In genomic region chr1:207097871-207098324, GRCh38 we compare ENCODE assay signal across 11 cellular contexts. TPM values are rescaled to one million over a fixed set of nuclear protein-coding genes. Genes with fewer than 3 reads are reported as not detected.
DNase-seq lines count a peak whose midpoint lies in the region; ATAC-seq and TF ChIP-seq lines count a peak whose summit lies in the region.
"Had no signal": no experiment of that assay in that cellular context is flagged by ENCODE, and none has a peak within 500 bp of the region (broad histone marks: within the 10 kb centered on the region; RNA-seq: fewer than 3 reads in every experiment).

No MANE protein-coding gene starts in this region.

- CTCF ChIA-PET in activated CD4-positive, alpha-beta memory T cell treated with anti-CD3 and anti-CD28 coated beads, Interleukin-2, amount 10 ng/mL, durations not matched to agents 7 days and 5 days (lab: Charles Lee), result interaction anchor here (0.7 to 1.1 kb wide), 3 partner anchors 14 to 307 kb away, joined by 3 to 4 read pairs (median 3); no protein-coding TSS in a partner anchor

- DNase-seq in natural killer cell treated with Interleukin-12 subunit alpha and Interleukin-12 subunit beta and Interleukin-15 and Interleukin-18, amount 100 ng/mL, for 72 hours (ENCODE audit: low spot score), result no peak
- no peak for DNase-seq in natural killer cell
- peak; percentile 31 for DNase-seq in activated CD4-positive, alpha-beta memory T cell treated with anti-CD3 and anti-CD28 coated beads, Interleukin-2, amount 10 ng/mL, durations not matched to agents 7 days and 5 days
- DNase-seq in uterus, result no peak
- DNase-seq in NCI-H748 (lab: John Stamatoyannopoulos, UW; ENCODE audit: unreplicated experiment), result no peak
- DNase-seq in 8988T, result no peak

- no peak overlapping the region for H3K27ac ChIP-seq in uterus

- no peaks in the 10 kb centered on the region for H3K36me3 Mint-ChIP-seq in natural killer cell treated with Interleukin-12 subunit alpha and Interleukin-12 subunit beta and Interleukin-15 and Interleukin-18, amount 100 ng/mL, for 72 hours
- no peaks in the 10 kb centered on the region for H3K36me3 Mint-ChIP-seq in natural killer cell
- peaks cover 16% of the 10 kb centered on the region for H3K36me3 Mint-ChIP-seq in activated CD4-positive, alpha-beta memory T cell treated with anti-CD3 and anti-CD28 coated beads, Interleukin-2, amount 10 ng/mL, durations not matched to agents 7 days and 5 days (ENCODE audit: low read depth)
- no peaks in the 10 kb centered on the region for H3K36me3 Mint-ChIP-seq in stimulated activated naive CD8-positive, alpha-beta T cell treated with anti-CD3 and anti-CD28 coated beads, Interleukin-15, Interleukin-2, amounts not matched to agents 100 ng/mL and 50 ng/mL, for 24 hours (ENCODE audit: low read depth)
- H3K36me3 Mint-ChIP-seq: memory B cell had no signal

- no peak for TF ChIP-seq CTCF in natural killer cell (IDR thresholded peaks at IDR 0.05)
- no peak for TF ChIP-seq CTCF in uterus (IDR thresholded peaks at IDR 0.05)

- H3K4me3 Mint-ChIP-seq in natural killer cell treated with Interleukin-12 subunit alpha and Interleukin-12 subunit beta and Interleukin-15 and Interleukin-18, amount 100 ng/mL, for 72 hours, result peak overlapping the region; percentile 7
- H3K4me3 Mint-ChIP-seq in natural killer cell, result no peak overlapping the region
- H3K4me3 Mint-ChIP-seq in activated CD4-positive, alpha-beta memory T cell treated with anti-CD3 and anti-CD28 coated beads, Interleukin-2, amount 10 ng/mL, durations not matched to agents 7 days and 5 days, result no peak overlapping the region
- H3K4me3 Mint-ChIP-seq in stimulated activated naive CD8-positive, alpha-beta T cell treated with anti-CD3 and anti-CD28 coated beads, Interleukin-15, Interleukin-2, amounts not matched to agents 100 ng/mL and 50 ng/mL, for 24 hours, result no peak overlapping the region
- H3K4me3 Mint-ChIP-seq: memory B cell had no signal

- peaks cover 27 to 49% of the 10 kb centered on the region in 2 donors for H3K27me3 Mint-ChIP-seq in natural killer cell treated with Interleukin-12 subunit alpha and Interleukin-12 subunit beta and Interleukin-15 and Interleukin-18, amount 100 ng/mL, for 72 hours
- H3K27me3 Mint-ChIP-seq in natural killer cell (ENCODE audit: low read depth in 2 of 2), result peaks cover 23 to 40% of the 10 kb centered on the region in 2 donors
- peaks cover 13% of the 10 kb centered on the region for H3K27me3 Mint-ChIP-seq in activated CD4-positive, alpha-beta memory T cell treated with anti-CD3 and anti-CD28 coated beads, Interleukin-2, amount 10 ng/mL, durations not matched to agents 7 days and 5 days
- H3K27me3 Mint-ChIP-seq in stimulated activated naive CD8-positive, alpha-beta T cell treated with anti-CD3 and anti-CD28 coated beads, Interleukin-15, Interleukin-2, amounts not matched to agents 100 ng/mL and 50 ng/mL, for 24 hours, result peaks cover 10% of the 10 kb centered on the region

- peak; percentile 66 to 90 for ATAC-seq in natural killer cell treated with Interleukin-12 subunit alpha and Interleukin-12 subunit beta and Interleukin-15 and Interleukin-18, amount 100 ng/mL, for 72 hours
- ATAC-seq in natural killer cell (no peak), HG02973 (IDR thresholded peaks at IDR 0.05; ENCODE audit: unreplicated experiment) (peak; percentile 85)

- no peaks in the 10 kb centered on the region for H3K9me3 Mint-ChIP-seq in natural killer cell treated with Interleukin-12 subunit alpha and Interleukin-12 subunit beta and Interleukin-15 and Interleukin-18, amount 100 ng/mL, for 72 hours
- H3K9me3 Mint-ChIP-seq in natural killer cell, result no peaks in the 10 kb centered on the region
- H3K9me3 Mint-ChIP-seq in activated CD4-positive, alpha-beta memory T cell treated with anti-CD3 and anti-CD28 coated beads, Interleukin-2, amount 10 ng/mL, durations not matched to agents 7 days and 5 days, result peaks cover 9% of the 10 kb centered on the region
- no peaks in the 10 kb centered on the region for H3K9me3 Mint-ChIP-seq in stimulated activated naive CD8-positive, alpha-beta T cell treated with anti-CD3 and anti-CD28 coated beads, Interleukin-15, Interleukin-2, amounts not matched to agents 100 ng/mL and 50 ng/mL, for 24 hours
- H3K9me3 Mint-ChIP-seq: memory B cell had no signal

- H3K27ac Mint-ChIP-seq in natural killer cell treated with Interleukin-12 subunit alpha and Interleukin-12 subunit beta and Interleukin-15 and Interleukin-18, amount 100 ng/mL, for 72 hours, result peak overlapping the region in 1 of 2 donors; percentile 12
- H3K27ac Mint-ChIP-seq in natural killer cell, result no peak overlapping the region
- H3K27ac Mint-ChIP-seq in activated CD4-positive, alpha-beta memory T cell treated with anti-CD3 and anti-CD28 coated beads, Interleukin-2, amount 10 ng/mL, durations not matched to agents 7 days and 5 days, result peak overlapping the region; percentile 78
- peak overlapping the region; percentile 77 for H3K27ac Mint-ChIP-seq in stimulated activated naive CD8-positive, alpha-beta T cell treated with anti-CD3 and anti-CD28 coated beads, Interleukin-15, Interleukin-2, amounts not matched to agents 100 ng/mL and 50 ng/mL, for 24 hours
- H3K27ac Mint-ChIP-seq: memory B cell had no signal

- no peaks in the 10 kb centered on the region for H3K9me3 ChIP-seq in uterus

- H3K4me1 Mint-ChIP-seq in natural killer cell treated with Interleukin-12 subunit alpha and Interleukin-12 subunit beta and Interleukin-15 and Interleukin-18, amount 100 ng/mL, for 72 hours (ENCODE audit: low read depth in 2 of 2), result peaks cover 0 to 8% of the 10 kb centered on the region in 2 donors
- H3K4me1 Mint-ChIP-seq in natural killer cell, result no peaks in the 10 kb centered on the region
- peaks cover 26% of the 10 kb centered on the region for H3K4me1 Mint-ChIP-seq in activated CD4-positive, alpha-beta memory T cell treated with anti-CD3 and anti-CD28 coated beads, Interleukin-2, amount 10 ng/mL, durations not matched to agents 7 days and 5 days
- peaks cover 11% of the 10 kb centered on the region for H3K4me1 Mint-ChIP-seq in stimulated activated naive CD8-positive, alpha-beta T cell treated with anti-CD3 and anti-CD28 coated beads, Interleukin-15, Interleukin-2, amounts not matched to agents 100 ng/mL and 50 ng/mL, for 24 hours (ENCODE audit: low read depth)

- H3K4me1 ChIP-seq in uterus, result no peaks in the 10 kb centered on the region

- intact Hi-C loops in natural killer cell (cut with micrococcal nuclease), result no loop called here
- intact Hi-C loops in uterus (cut with DNase I; ENCODE audit: low total_unique reads), result no loop called here

- H3K36me3 ChIP-seq in uterus, result no peaks in the 10 kb centered on the region

- POLR2A ChIA-PET in activated CD4-positive, alpha-beta memory T cell treated with anti-CD3 and anti-CD28 coated beads, Interleukin-2, amount 10 ng/mL, durations not matched to agents 7 days and 5 days (lab: Charles Lee), result interaction anchor here (1.2 to 1.5 kb wide), 2 partner anchors 53 to 239 kb away, joined by 3 to 7 read pairs; no protein-coding TSS in a partner anchor

- no peak overlapping the region for H3K4me3 ChIP-seq in uterus

- TF ChIP-seq POLR2A in uterus (IDR thresholded peaks at IDR 0.05), result no peak

- H3K27me3 ChIP-seq in uterus, result no peaks in the 10 kb centered on the region

RNA-seq across cellular contexts. Expression of gene C4BPA, which starts 6.1 kb away (rescaled TPM):
- not detected for total RNA-seq in natural killer cell treated with Interleukin-12 subunit alpha and Interleukin-12 subunit beta and Interleukin-15 and Interleukin-18, amount 100 ng/mL, for 72 hours
- total RNA-seq in natural killer cell, result not detected
- not detected for total RNA-seq in activated CD4-positive, alpha-beta memory T cell treated with anti-CD3 and anti-CD28 coated beads, Interleukin-2, amount 10 ng/mL, durations not matched to agents 7 days and 5 days
- total RNA-seq in uterus, result 1 to 10 TPM in 1 of 4 donors, not detected in 3; 1.5 TPM
- total RNA-seq: fibroblast of villous mesenchyme, SK-MEL-5 had no signal

RNA-seq across cellular contexts. Expression of gene C4BPB, which starts 9.2 kb away (rescaled TPM):
- under 1 TPM in 1 of 2 donors, not detected in 1; 0.38 TPM for total RNA-seq in natural killer cell treated with Interleukin-12 subunit alpha and Interleukin-12 subunit beta and Interleukin-15 and Interleukin-18, amount 100 ng/mL, for 72 hours
- not detected for total RNA-seq in natural killer cell
- total RNA-seq in activated CD4-positive, alpha-beta memory T cell treated with anti-CD3 and anti-CD28 coated beads, Interleukin-2, amount 10 ng/mL, durations not matched to agents 7 days and 5 days, result 1 to 10 TPM in 1 of 2 experiments, under 1 TPM in 1; 0.43 to 1.2 TPM
- not detected for total RNA-seq in uterus
- total RNA-seq: fibroblast of villous mesenchyme, SK-MEL-5 had no signal

RNA-seq across cellular contexts. Expression of gene PFKFB2, which starts 44.8 kb away (rescaled TPM):
- total RNA-seq in natural killer cell treated with Interleukin-12 subunit alpha and Interleukin-12 subunit beta and Interleukin-15 and Interleukin-18, amount 100 ng/mL, for 72 hours, result 1 to 10 TPM; 1.3 to 2.7 TPM
- total RNA-seq in natural killer cell (1 to 10 TPM; 5.3 to 8.5 (median 7.4) TPM), uterus (10 to 100 TPM in 1 of 4 donors, 1 to 10 TPM in 1, under 1 TPM in 2; 0.51 to 10.7 (median 2.9) TPM)
- total RNA-seq in activated CD4-positive, alpha-beta memory T cell treated with anti-CD3 and anti-CD28 coated beads, Interleukin-2, amount 10 ng/mL, durations not matched to agents 7 days and 5 days, result 1 to 10 TPM; 1.5 to 1.7 TPM

RNA-seq across cellular contexts. Expression of gene YOD1, which starts 46.9 kb away (rescaled TPM):
- total RNA-seq in natural killer cell treated with Interleukin-12 subunit alpha and Interleukin-12 subunit beta and Interleukin-15 and Interleukin-18, amount 100 ng/mL, for 72 hours, result 10 to 100 TPM in 1 of 2 donors, 1 to 10 TPM in 1; 8.1 to 10.5 TPM
- total RNA-seq in natural killer cell (10 to 100 TPM; 20.6 to 22.8 (median 21.2) TPM), uterus (10 to 100 TPM in 1 of 4 donors, 1 to 10 TPM in 3; 3.3 to 17.1 (median 7.6) TPM)
- 1 to 10 TPM; 9.1 to 9.4 TPM for total RNA-seq in activated CD4-positive, alpha-beta memory T cell treated with anti-CD3 and anti-CD28 coated beads, Interleukin-2, amount 10 ng/mL, durations not matched to agents 7 days and 5 days

Comparison
In these comparisons a context has a peak if more than half of its experiments do, and no peak if none do; other contexts are left out.
1. ATAC-seq: peak in natural killer cell treated with Interleukin-12 subunit alpha and Interleukin-12 subunit beta and Interleukin-15 and Interleukin-18, amount 100 ng/mL, for 72 hours (2 of 2) and HG02973 (single experiment); none in natural killer cell (0 of 3).
2. H3K27ac Mint-ChIP-seq: peak in activated CD4-positive, alpha-beta memory T cell treated with anti-CD3 and anti-CD28 coated beads, Interleukin-2, amount 10 ng/mL, durations not matched to agents 7 days and 5 days (single experiment) and stimulated activated naive CD8-positive, alpha-beta T cell treated with anti-CD3 and anti-CD28 coated beads, Interleukin-15, Interleukin-2, amounts not matched to agents 100 ng/mL and 50 ng/mL, for 24 hours (single experiment); none in natural killer cell (0 of 2).